Comparison of ENCODE assay signal across 2 cellular contexts in genomic region chr6:107075951-107076381, GRCh38.
TF ChIP-seq lines count a peak whose summit lies in the region.

No MANE protein-coding gene starts in this region.

TF ChIP-seq in liver, 16 proteins besides CTCF, POLR2A, EP300 and RAD21:
- TF ChIP-seq TAF1 (conservative IDR thresholded peaks at IDR 0.05) (no peak), GABPA (IDR thresholded peaks at IDR 0.05 in 1 of 2, conservative IDR thresholded peaks at IDR 0.05 in 1 of 2) (no peak), HNF4A (conservative IDR thresholded peaks at IDR 0.05) (no peak), REST (IDR thresholded peaks at IDR 0.05) (no peak), EGR1 (IDR thresholded peaks at IDR 0.05; ENCODE audit: low read depth in 2 of 2) (no peak), RXRA (IDR thresholded peaks at IDR 0.05) (no peak), FOXA1 (IDR thresholded peaks at IDR 0.05) (no peak), SP1 (IDR thresholded peaks at IDR 0.05) (no peak), HNF4G (IDR thresholded peaks at IDR 0.05) (no peak), FOXA2 (IDR thresholded peaks at IDR 0.05) (no peak), JUND (IDR thresholded peaks at IDR 0.05) (no peak), ZBTB33 (IDR thresholded peaks at IDR 0.05) (no peak), YY1 (IDR thresholded peaks at IDR 0.05) (no peak), NR2F2 (IDR thresholded peaks at IDR 0.05) (no peak)
- TF ChIP-seq, protein P1, sequence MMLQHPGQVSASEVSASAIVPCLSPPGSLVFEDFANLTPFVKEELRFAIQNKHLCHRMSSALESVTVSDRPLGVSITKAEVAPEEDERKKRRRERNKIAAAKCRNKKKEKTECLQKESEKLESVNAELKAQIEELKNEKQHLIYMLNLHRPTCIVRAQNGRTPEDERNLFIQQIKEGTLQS (IDR thresholded peaks at IDR 0.05): no peak
- TF ChIP-seq, protein P2, sequence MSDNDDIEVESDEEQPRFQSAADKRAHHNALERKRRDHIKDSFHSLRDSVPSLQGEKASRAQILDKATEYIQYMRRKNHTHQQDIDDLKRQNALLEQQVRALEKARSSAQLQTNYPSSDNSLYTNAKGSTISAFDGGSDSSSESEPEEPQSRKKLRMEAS (IDR thresholded peaks at IDR 0.05): no peak
TF ChIP-seq in liver: peak in this region for 0.

TF ChIP-seq in HepG2, 621 proteins besides CTCF, POLR2A, EP300 and RAD21:
- TF ChIP-seq ZNF496 (CRISPR knock-in tag; IDR thresholded peaks at IDR 0.05; ENCODE audit: insufficient replicate concordance) (no peak), GPN1 (CRISPR knock-in tag; IDR thresholded peaks at IDR 0.05; ENCODE audit: borderline replicate concordance) (no peak), RBFOX2 (IDR thresholded peaks at IDR 0.05; ENCODE audit: low read depth, low read length) (no peak), ZNF619 (CRISPR knock-in tag; IDR thresholded peaks at IDR 0.05) (no peak), TAF1 (CRISPR knock-in tag; IDR thresholded peaks at IDR 0.05) (no peak), SMARCE1 (IDR thresholded peaks at IDR 0.05; ENCODE audit: borderline replicate concordance) (no peak)
- TF ChIP-seq, protein P3, sequence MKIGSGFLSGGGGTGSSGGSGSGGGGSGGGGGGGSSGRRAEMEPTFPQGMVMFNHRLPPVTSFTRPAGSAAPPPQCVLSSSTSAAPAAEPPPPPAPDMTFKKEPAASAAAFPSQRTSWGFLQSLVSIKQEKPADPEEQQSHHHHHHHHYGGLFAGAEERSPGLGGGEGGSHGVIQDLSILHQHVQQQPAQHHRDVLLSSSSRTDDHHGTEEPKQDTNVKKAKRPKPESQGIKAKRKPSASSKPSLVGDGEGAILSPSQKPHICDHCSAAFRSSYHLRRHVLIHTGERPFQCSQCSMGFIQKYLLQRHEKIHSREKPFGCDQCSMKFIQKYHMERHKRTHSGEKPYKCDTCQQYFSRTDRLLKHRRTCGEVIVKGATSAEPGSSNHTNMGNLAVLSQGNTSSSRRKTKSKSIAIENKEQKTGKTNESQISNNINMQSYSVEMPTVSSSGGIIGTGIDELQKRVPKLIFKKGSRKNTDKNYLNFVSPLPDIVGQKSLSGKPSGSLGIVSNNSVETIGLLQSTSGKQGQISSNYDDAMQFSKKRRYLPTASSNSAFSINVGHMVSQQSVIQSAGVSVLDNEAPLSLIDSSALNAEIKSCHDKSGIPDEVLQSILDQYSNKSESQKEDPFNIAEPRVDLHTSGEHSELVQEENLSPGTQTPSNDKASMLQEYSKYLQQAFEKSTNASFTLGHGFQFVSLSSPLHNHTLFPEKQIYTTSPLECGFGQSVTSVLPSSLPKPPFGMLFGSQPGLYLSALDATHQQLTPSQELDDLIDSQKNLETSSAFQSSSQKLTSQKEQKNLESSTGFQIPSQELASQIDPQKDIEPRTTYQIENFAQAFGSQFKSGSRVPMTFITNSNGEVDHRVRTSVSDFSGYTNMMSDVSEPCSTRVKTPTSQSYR (CRISPR knock-in tag; IDR thresholded peaks at IDR 0.05; ENCODE audit: borderline replicate concordance): no peak
